ENCODE assay signal across 9 cellular contexts in the genomic region with DNA sequence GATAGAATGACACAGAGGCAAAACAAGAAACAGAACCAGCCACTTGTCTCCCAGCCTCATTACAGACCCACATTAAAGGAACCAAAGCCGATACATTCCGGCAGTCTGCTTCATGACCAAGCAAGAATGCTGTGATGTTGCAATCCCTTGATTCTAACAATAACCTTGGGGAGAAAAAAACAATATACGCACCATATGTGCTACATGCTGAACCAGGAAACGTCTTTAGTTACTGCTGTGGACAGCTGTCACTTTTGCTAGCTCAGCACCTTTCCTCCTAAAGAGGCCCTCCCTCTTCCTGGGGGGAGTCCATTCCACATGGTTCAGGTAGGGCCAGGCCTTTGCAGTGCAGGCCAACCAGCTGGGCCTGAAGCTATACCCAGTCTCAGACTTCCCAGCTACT.
DNase-seq lines count a peak whose midpoint lies in the region; ATAC-seq and TF ChIP-seq lines count a peak whose summit lies in the region.
"Had no signal": no experiment of that assay in that cellular context is flagged by ENCODE, and none has a peak within 500 bp of the region (broad histone marks: within the 10 kb centered on the region; RNA-seq: fewer than 3 reads in every experiment).

No MANE protein-coding gene starts in this region.

- intact Hi-C loops in testis (cut with DNase I; ENCODE audit: low total_unique reads) = no loop called here

- 48 to 52% methylated on average over 4 of the region's 4 CpGs for WGBS in testis, 2 donors

- H3K36me3 ChIP-seq in brain microvascular endothelial cell (replicated peaks) = no peaks in the 10 kb centered on the region
- no peaks in the 10 kb centered on the region for H3K36me3 ChIP-seq in testis (ENCODE audit: low read depth, missing control alignments)

- H3K9me3 ChIP-seq in testis = no peaks in the 10 kb centered on the region

- no peak for TF ChIP-seq POLR2A in testis (IDR thresholded peaks at IDR 0.05)

- H3K4me3 ChIP-seq in brain microvascular endothelial cell (ENCODE audit: low read depth, low read length) (no peak overlapping the region), testis (no peak overlapping the region)

- no peaks in the 10 kb centered on the region for H3K4me1 ChIP-seq in testis

- H3K27ac ChIP-seq in brain microvascular endothelial cell (peak overlapping the region; percentile 74), testis (no peak overlapping the region)

- in situ Hi-C loops in brain microvascular endothelial cell (cut with HindIII; ENCODE audit: low pct_ligation_motif_present, low sequenced_read_pairs) = no loop called here

- H3K27me3 ChIP-seq in brain microvascular endothelial cell (replicated peaks) (no peaks in the 10 kb centered on the region), testis (no peaks in the 10 kb centered on the region)

- TF ChIP-seq CTCF in brain microvascular endothelial cell (IDR thresholded peaks at IDR 0.05; ENCODE audit: low read depth, low read length, missing control alignments) (no peak), testis (IDR thresholded peaks at IDR 0.05) (no peak)

- peak; percentile 50 for DNase-seq in M059J (ENCODE audit: low read depth)
- DNase-seq in brain microvascular endothelial cell = peak; percentile 96
- DNase-seq in islet precursor cell = peak; percentile 86
- peak; percentile 21 for DNase-seq in testis
- no peak for DNase-seq in NCI-H146 (lab: John Stamatoyannopoulos, UW)
- DNase-seq in NCI-H187 treated with DMSO at 0.1 percent for 48 hours (lab: John Stamatoyannopoulos, UW) = no peak
- DNase-seq in stimulated activated CD4-positive, alpha-beta T cell treated with anti-CD3 and anti-CD28 coated beads, Interleukin-4, amount 100 ng/mL, for 4 hours = no peak
- DNase-seq: naive B cell had no signal

- ATAC-seq in GM19467 (IDR thresholded peaks at IDR 0.05; ENCODE audit: unreplicated experiment) = no peak

Comparison
In these comparisons a context has a peak if more than half of its experiments do, and no peak if none do; other contexts are left out.
1. DNase-seq: peak in M059J (single experiment), brain microvascular endothelial cell (single experiment), islet precursor cell (single experiment) and testis (single experiment); none in NCI-H146 (single experiment), NCI-H187 treated with DMSO at 0.1 percent for 48 hours (single experiment) and stimulated activated CD4-positive, alpha-beta T cell treated with anti-CD3 and anti-CD28 coated beads, Interleukin-4, amount 100 ng/mL, for 4 hours (0 of 2).